8 cellular contexts compared by ENCODE assay signal in the genomic region with DNA sequence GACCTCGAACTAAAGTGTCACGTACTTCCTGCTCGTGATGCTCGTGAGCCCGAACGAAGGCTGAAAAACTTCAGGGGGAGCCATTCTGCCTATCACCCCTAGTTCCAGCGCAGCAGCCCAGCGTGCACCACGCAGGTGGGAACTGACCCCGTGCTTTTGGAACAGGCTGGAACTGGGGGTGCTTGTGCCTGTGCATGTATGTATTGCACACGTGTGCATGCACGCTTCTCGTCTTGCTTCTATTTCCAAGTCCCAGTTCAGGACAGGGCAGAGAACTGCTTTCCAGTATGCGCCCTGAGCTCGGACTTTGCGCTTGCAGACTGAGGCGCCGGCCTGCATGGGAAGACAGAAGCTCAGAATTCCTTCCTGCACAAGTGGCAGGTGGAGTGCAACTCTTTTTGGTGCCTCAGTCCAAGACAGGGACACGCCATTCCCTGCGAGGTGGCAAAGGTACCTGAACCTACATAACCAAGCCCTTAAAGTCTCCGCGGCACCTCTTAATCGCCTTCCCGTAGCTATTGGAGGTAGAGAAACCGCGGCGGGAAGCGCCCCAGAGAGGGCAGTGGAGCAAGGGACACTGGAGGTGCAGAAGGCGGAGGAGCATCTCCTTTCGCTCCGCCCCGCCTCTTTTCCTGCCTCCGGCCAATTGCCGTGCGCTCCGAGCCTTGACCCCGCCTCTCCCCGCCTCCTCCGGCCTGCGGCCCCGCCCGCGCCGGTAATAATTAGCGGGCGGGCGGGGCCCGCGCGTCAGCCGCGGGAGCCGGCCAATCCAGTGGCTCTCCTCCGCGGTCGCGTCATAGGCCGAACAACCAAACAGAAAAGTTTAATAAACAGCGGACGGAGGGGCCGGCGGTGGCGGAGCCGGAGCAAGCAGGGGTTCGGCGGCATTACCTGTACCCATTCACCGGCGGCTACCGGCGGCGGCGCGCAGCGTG. TPM values are rescaled to one million over a fixed set of nuclear protein-coding genes. Genes with fewer than 3 reads are reported as not detected.
DNase-seq lines count a peak whose midpoint lies in the region; ATAC-seq, FAIRE-seq and TF ChIP-seq lines count a peak whose summit lies in the region.

A gene (plus strand): TSS at position 826 of the 935 bp plus-strand sequence. CDS start 60,669 bp downstream, outside the sequence.

- CTCF ChIA-PET in AG04449 (lab: Yijun Ruan, JAX), result no interaction called here

- H3K9ac ChIP-seq in iPS-20b (ENCODE audit: low read depth, low read length), result peak within 1 kb of the TSS; percentile 98

- no peak for FAIRE-seq in small intestine (lab: Jason Lieb, UNC)

- no peaks in the 10 kb centered on the region for H3K9me3 ChIP-seq in breast epithelium
- no peaks in the 10 kb centered on the region for H3K9me3 ChIP-seq in iPS-20b (ENCODE audit: insufficient read depth, low read depth, low read length)
- no peaks in the 10 kb centered on the region for H3K9me3 ChIP-seq in small intestine (ENCODE audit: control insufficient read depth, low read depth)

- intact Hi-C loops in breast epithelium (cut with DNase I; ENCODE audit: low total_unique reads), result no loop called here

- ATAC-seq in GM18870 (IDR thresholded peaks at IDR 0.05; ENCODE audit: unreplicated experiment) (peak; percentile 52), HG03135 (IDR thresholded peaks at IDR 0.05; ENCODE audit: unreplicated experiment) (peak; percentile 80)

- H3K4me3 ChIP-seq in AG04449 (ENCODE audit: low read depth, low read length) (peak within 1 kb of the TSS; percentile 70), breast epithelium (peak within 1 kb of the TSS; percentile 68 to 95 (median 87)), iPS-20b (ENCODE audit: low read length) (peak within 1 kb of the TSS; percentile 97), small intestine (ENCODE audit: low read depth in 1 of 2, low read length in 2 of 2) (peak within 1 kb of the TSS; percentile 81 to 84)

- 0 to 1% (median 0%) methylated on average over 65 to 74 of the region's 74 CpGs for WGBS in small intestine, 3 donors

- H3K4me1 ChIP-seq in breast epithelium, result peaks cover 0 to 8% of the 10 kb centered on the region in 2 donors
- peaks cover 22% of the 10 kb centered on the region for H3K4me1 ChIP-seq in iPS-20b (ENCODE audit: insufficient read depth, low read length)
- no peaks in the 10 kb centered on the region for H3K4me1 ChIP-seq in small intestine (ENCODE audit: control insufficient read depth in 2 of 2, insufficient read depth in 1 of 2, low read depth in 1 of 2, low read length in 1 of 2)

- POLR2A ChIA-PET in AG04449 (lab: Yijun Ruan, JAX), result interaction anchor here (0.6 to 1.3 kb wide), 2 partner anchors 14 to 718 kb away, joined by 3 to 6 read pairs; no protein-coding TSS in a partner anchor

- peak; percentile 9 for TF ChIP-seq CTCF in AG04449 (IDR thresholded peaks at IDR 0.05; ENCODE audit: insufficient read depth, low read length, missing control alignments)
- TF ChIP-seq CTCF in VCaP (conservative IDR thresholded peaks at IDR 0.05), result no peak
- no peak for TF ChIP-seq CTCF in breast epithelium (IDR thresholded peaks at IDR 0.05)

- TF ChIP-seq POLR2A in breast epithelium (IDR thresholded peaks at IDR 0.05), result peak; percentile 57

- DNase-seq in AG04449 (ENCODE audit: low read depth, low spot score), result no peak
- DNase-seq in NCI-H2196 treated with DMSO at 0.1 percent for 48 hours (lab: John Stamatoyannopoulos, UW; ENCODE audit: unreplicated experiment), result peak; percentile 78
- peak; percentile 92 to 95 for DNase-seq in breast epithelium (ENCODE audit: low spot score in 2 of 2)
- DNase-seq in small intestine, result peak; percentile 97

- no peaks in the 10 kb centered on the region for H3K27me3 ChIP-seq in breast epithelium
- H3K27me3 ChIP-seq in iPS-20b (ENCODE audit: insufficient read depth, low read length), result peaks cover 9% of the 10 kb centered on the region
- no peaks in the 10 kb centered on the region for H3K27me3 ChIP-seq in small intestine (ENCODE audit: control insufficient read depth in 2 of 2, insufficient read depth in 2 of 2, low read length in 2 of 2)

- peak within 1 kb of the TSS; percentile 93 for H3K27ac ChIP-seq in VCaP
- peak within 1 kb of the TSS; percentile 97 to 98 for H3K27ac ChIP-seq in breast epithelium
- H3K27ac ChIP-seq in iPS-20b (ENCODE audit: low read length), result peak within 1 kb of the TSS; percentile 86
- H3K27ac ChIP-seq in small intestine (ENCODE audit: low read depth in 1 of 2, low read length in 1 of 2), result peak within 1 kb of the TSS; percentile 95 to 99

- no peaks in the 10 kb centered on the region for H3K36me3 ChIP-seq in breast epithelium
- H3K36me3 ChIP-seq in iPS-20b (ENCODE audit: insufficient read depth, low read depth, low read length), result no peaks in the 10 kb centered on the region
- no peaks in the 10 kb centered on the region for H3K36me3 ChIP-seq in small intestine (ENCODE audit: control insufficient read depth in 2 of 2, insufficient read depth in 2 of 2, low read length in 2 of 2)

RNA-seq across cellular contexts. Expression of the gene that starts here (rescaled TPM):
- total RNA-seq in breast epithelium, result 100 to 1,000 TPM; 141 to 193 (median 159) TPM
- 10 to 100 TPM; 66.9 to 97.3 (median 90.5) TPM for polyA plus RNA-seq in small intestine
